ENCODE assay signal across 1 cellular context in genomic region chr11:3157381-3158130, GRCh38.
TF ChIP-seq lines count a peak whose summit lies in the region.

No MANE protein-coding gene starts in this region.

TF ChIP-seq in HEK293, 187 proteins besides CTCF, POLR2A, EP300 and RAD21 (continued from another document):
- no peak for TF ChIP-seq ZBTB26 (tag by site-specific recombination; optimal IDR thresholded peaks at IDR 0.05)
- TF ChIP-seq ZNF223 (tag by site-specific recombination; IDR thresholded peaks at IDR 0.05) = no peak
- no peak for TF ChIP-seq ZSCAN18 (tag by site-specific recombination; IDR thresholded peaks at IDR 0.05)
- TF ChIP-seq ZNF701 (tag by site-specific recombination; IDR thresholded peaks at IDR 0.05) = no peak
- no peak for TF ChIP-seq ZNF529 (tag by site-specific recombination; IDR thresholded peaks at IDR 0.05; ENCODE audit: insufficient replicate concordance)
- peak; percentile 17; the same call in 1 of the 2 replicates for TF ChIP-seq ZIC2 (tag by site-specific recombination; IDR thresholded peaks at IDR 0.05)
- TF ChIP-seq ZFHX2 (tag by site-specific recombination; conservative IDR thresholded peaks at IDR 0.05) = peak; percentile 48
- TF ChIP-seq ZNF248 (tag by site-specific recombination; IDR thresholded peaks at IDR 0.05) = no peak
- no peak for TF ChIP-seq ZNF580 (tag by site-specific recombination; IDR thresholded peaks at IDR 0.05)
- no peak for TF ChIP-seq ZNF169 (tag by site-specific recombination; IDR thresholded peaks at IDR 0.05)
- no peak for TF ChIP-seq ZNF16 (tag by site-specific recombination; IDR thresholded peaks at IDR 0.05; ENCODE audit: low read depth)
- TF ChIP-seq ZNF426 (tag by site-specific recombination; IDR thresholded peaks at IDR 0.05) = no peak
